6 cellular contexts compared by ENCODE assay signal in genomic region chr22:20131856-20132685, GRCh38. TPM values are rescaled to one million over a fixed set of nuclear protein-coding genes. Genes with fewer than 3 reads are reported as not detected.
DNase-seq lines count a peak whose midpoint lies in the region; ATAC-seq and TF ChIP-seq lines count a peak whose summit lies in the region.

No MANE protein-coding gene starts in this region.

- peak overlapping the region; percentile 83 for H3K4me2 ChIP-seq in Karpas-422 (ENCODE audit: low read depth, low read length, poor library complexity, severe bottlenecking)

- peaks cover 33% of the 10 kb centered on the region for H4K20me1 ChIP-seq in Karpas-422 (ENCODE audit: insufficient read depth, low read depth, low read length)

- peak overlapping the region; percentile 12 to 57 for H3K4me3 ChIP-seq in CD4-positive, alpha-beta memory T cell (ENCODE audit: low read length in 2 of 2)
- H3K4me3 ChIP-seq in Karpas-422 (ENCODE audit: low read length) (peak overlapping the region; percentile 81), skeletal muscle cell (ENCODE audit: low read depth, low read length) (peak overlapping the region; percentile 89)

- POLR2A ChIA-PET in CD4-positive, alpha-beta memory T cell (lab: Charles Lee; ENCODE audit: partially characterized antibody) = no interaction called here

- peaks cover 0 to 2% (median 0%) of the 10 kb centered on the region in 8 donors for H3K9me3 Mint-ChIP-seq in CD4-positive, alpha-beta memory T cell
- H3K9me3 Mint-ChIP-seq in endothelial cell (ENCODE audit: unreplicated experiment) = no peaks in the 10 kb centered on the region

- no peaks in the 10 kb centered on the region for H3K79me2 ChIP-seq in Karpas-422 (ENCODE audit: low read length)

- peak overlapping the region in 3 of 7 donors; percentile 35 to 79 (median 57) for H3K27ac Mint-ChIP-seq in CD4-positive, alpha-beta memory T cell
- no peak overlapping the region for H3K27ac Mint-ChIP-seq in endothelial cell (ENCODE audit: unreplicated experiment)

- H3K9ac ChIP-seq in Karpas-422 (ENCODE audit: low read length) = peak overlapping the region; percentile 80

- H3K27me3 Mint-ChIP-seq in CD4-positive, alpha-beta memory T cell = no peaks in the 10 kb centered on the region
- peaks cover 9% of the 10 kb centered on the region for H3K27me3 Mint-ChIP-seq in endothelial cell (ENCODE audit: unreplicated experiment)

- H3K4me1 Mint-ChIP-seq in CD4-positive, alpha-beta memory T cell = peaks cover 13 to 58% (median 40%) of the 10 kb centered on the region in 4 donors
- H3K4me1 Mint-ChIP-seq in endothelial cell (ENCODE audit: unreplicated experiment) = no peaks in the 10 kb centered on the region

- ATAC-seq in HG03135 (IDR thresholded peaks at IDR 0.05; ENCODE audit: unreplicated experiment) (no peak), HG02970 (IDR thresholded peaks at IDR 0.05; ENCODE audit: low FRiP score, unreplicated experiment) (no peak)

- H3K9me2 ChIP-seq in Karpas-422 (replicated peaks; ENCODE audit: insufficient read depth, low read length) = no peaks in the 10 kb centered on the region

- peaks cover 57% of the 10 kb centered on the region for H3K4me1 ChIP-seq in CD4-positive, alpha-beta memory T cell (ENCODE audit: insufficient read depth, low read length)
- peaks cover 33% of the 10 kb centered on the region for H3K4me1 ChIP-seq in Karpas-422 (ENCODE audit: low read length)

- no peak overlapping the region; the same call in 1 of the 2 replicates for H2AFZ ChIP-seq in Karpas-422 (ENCODE audit: low read length)

- intact Hi-C loops in CD4-positive, alpha-beta memory T cell (cut with micrococcal nuclease) = loop anchor here (1.0 to 5.0 kb wide), 4 partner anchors 15 to 700 kb away; partner anchors contain the start of genes HIRA, MRPL40, TANGO2 and TRMT2A

- no peaks in the 10 kb centered on the region for H3K27me3 ChIP-seq in CD4-positive, alpha-beta memory T cell (ENCODE audit: insufficient read depth, low read length)
- H3K27me3 ChIP-seq in Karpas-422 (ENCODE audit: low read length) = no peaks in the 10 kb centered on the region

- H3K9me3 ChIP-seq in CD4-positive, alpha-beta memory T cell (ENCODE audit: control insufficient read depth in 1 of 2, low read length in 2 of 2) = no peaks in the 10 kb centered on the region
- H3K9me3 ChIP-seq in Karpas-422 (ENCODE audit: low read length) = no peaks in the 10 kb centered on the region

- peak overlapping the region; percentile 48 for H3K27ac ChIP-seq in CD4-positive, alpha-beta memory T cell (ENCODE audit: low read depth, low read length)
- no peak overlapping the region for H3K27ac ChIP-seq in Karpas-422 (ENCODE audit: low read length)

- no peaks in the 10 kb centered on the region for H3K36me3 ChIP-seq in CD4-positive, alpha-beta memory T cell (ENCODE audit: insufficient read depth, low read length)
- H3K36me3 ChIP-seq in Karpas-422 (ENCODE audit: insufficient read depth, low read length) = no peaks in the 10 kb centered on the region

- CTCF ChIA-PET in CD4-positive, alpha-beta memory T cell (lab: Charles Lee; ENCODE audit: partially characterized antibody) = no interaction called here

- no peak for TF ChIP-seq CTCF in endothelial cell (IDR thresholded peaks at IDR 0.05; ENCODE audit: unreplicated experiment)

- H3K36me3 Mint-ChIP-seq in CD4-positive, alpha-beta memory T cell = peaks cover 0 to 9% of the 10 kb centered on the region in 2 donors
- H3K36me3 Mint-ChIP-seq in endothelial cell (ENCODE audit: low read depth, unreplicated experiment) = peaks cover 9% of the 10 kb centered on the region

- peak in 4 of 5 donors; percentile 21 to 40 (median 29) for DNase-seq in CD4-positive, alpha-beta memory T cell
- peak; percentile 54 for DNase-seq in Karpas-422
- no peak for DNase-seq in endothelial cell (ENCODE audit: low spot score)
- DNase-seq in skeletal muscle cell (ENCODE audit: low read depth) = no peak

- H3K4me3 Mint-ChIP-seq in CD4-positive, alpha-beta memory T cell = peak overlapping the region; percentile 76 to 86 (median 80)
- peak overlapping the region; percentile 89 for H3K4me3 Mint-ChIP-seq in endothelial cell (ENCODE audit: unreplicated experiment)

RNA-seq across cellular contexts. Expression of gene ZDHHC8, which starts 0.5 kb away (rescaled TPM):
- 10 to 100 TPM; 80.0 to 81.7 TPM for total RNA-seq in CD4-positive, alpha-beta memory T cell
- 1 to 10 TPM; 1.0 to 7.0 TPM for polyA plus RNA-seq in CD4-positive, alpha-beta memory T cell
- total RNA-seq in Karpas-422 (2014; rRNA removed; shearing (Covaris generic); ENCODE audit: low replicate concordance) = 8.9 and 11.5 TPM in 2 replicates
- 118 TPM for total RNA-seq in endothelial cell (ENCODE audit: unreplicated experiment)

RNA-seq across cellular contexts. Expression of gene TRMT2A, which starts 15.0 kb away (rescaled TPM):
- 100 to 1,000 TPM; 110 to 126 TPM for total RNA-seq in CD4-positive, alpha-beta memory T cell
- polyA plus RNA-seq in CD4-positive, alpha-beta memory T cell = 10 to 100 TPM; 28.0 to 37.5 TPM
- 54.8 and 130 TPM in 2 replicates for total RNA-seq in Karpas-422 (2014; rRNA removed; shearing (Covaris generic); ENCODE audit: low replicate concordance)
- total RNA-seq in endothelial cell (ENCODE audit: unreplicated experiment) = 44.8 TPM

RNA-seq across cellular contexts. Expression of gene RANBP1, which starts 16.2 kb away (rescaled TPM):
- total RNA-seq in CD4-positive, alpha-beta memory T cell = 10 to 100 TPM; 61.9 to 67.9 TPM
- 100 to 1,000 TPM in 1 of 2 donors, 10 to 100 TPM in 1; 87.0 to 111 TPM for polyA plus RNA-seq in CD4-positive, alpha-beta memory T cell
- total RNA-seq in Karpas-422 (2014; rRNA removed; shearing (Covaris generic); ENCODE audit: low replicate concordance) = 133 and 205 TPM in 2 replicates
- total RNA-seq in endothelial cell (ENCODE audit: unreplicated experiment) = 142 TPM

RNA-seq across cellular contexts. Expression of gene CCDC188, which starts 18.8 kb away (rescaled TPM):
- not detected for total RNA-seq in CD4-positive, alpha-beta memory T cell
- polyA plus RNA-seq in CD4-positive, alpha-beta memory T cell = not detected
- not detected in 2 replicates for total RNA-seq in Karpas-422 (2014; rRNA removed; shearing (Covaris generic); ENCODE audit: low replicate concordance)
- total RNA-seq in endothelial cell (ENCODE audit: unreplicated experiment) = not detected

RNA-seq across cellular contexts. Expression of gene DGCR8, which starts 52.0 kb away (rescaled TPM):
- 10 to 100 TPM; 47.6 to 48.2 TPM for total RNA-seq in CD4-positive, alpha-beta memory T cell
- 1 to 10 TPM; 2.2 to 5.1 TPM for polyA plus RNA-seq in CD4-positive, alpha-beta memory T cell
- 16.4 and 26.6 TPM in 2 replicates for total RNA-seq in Karpas-422 (2014; rRNA removed; shearing (Covaris generic); ENCODE audit: low replicate concordance)
- 46.6 TPM for total RNA-seq in endothelial cell (ENCODE audit: unreplicated experiment)

Comparison
In these comparisons a context has a peak if more than half of its experiments do, and no peak if none do; other contexts are left out.
1. DNase-seq: peak in CD4-positive, alpha-beta memory T cell (4 of 5) and Karpas-422 (single experiment); none in endothelial cell (single experiment) and skeletal muscle cell (single experiment).
2. H3K4me3 ChIP-seq: peak in every context shown above with its lines; median percentile 89 in skeletal muscle cell; 81 in Karpas-422; 34 in CD4-positive, alpha-beta memory T cell.